ENCODE assay signal across 10 cellular contexts in the genomic region with DNA sequence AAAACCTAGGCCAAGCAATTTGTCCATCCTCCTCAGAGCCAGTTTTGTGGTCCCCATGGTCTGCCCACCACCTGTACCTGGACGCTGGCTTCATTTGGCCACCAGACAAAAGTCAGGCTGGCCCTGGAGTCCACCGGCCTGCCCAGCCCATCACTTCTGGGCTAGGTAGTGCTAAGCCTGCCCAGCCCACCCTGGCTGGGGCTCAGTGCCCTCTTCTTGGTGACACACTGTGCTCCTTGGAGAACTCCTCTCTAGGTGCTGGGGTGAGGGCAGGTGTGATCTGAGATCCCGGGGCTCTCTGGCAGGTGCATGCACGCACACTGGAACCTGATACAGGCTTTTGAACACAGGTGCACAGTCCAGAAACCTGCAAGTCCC. TPM values are rescaled to one million over a fixed set of nuclear protein-coding genes. Genes with fewer than 3 reads are reported as not detected.
DNase-seq lines count a peak whose midpoint lies in the region; ATAC-seq, FAIRE-seq and TF ChIP-seq lines count a peak whose summit lies in the region.
"Had no signal": no experiment of that assay in that cellular context is flagged by ENCODE, and none has a peak within 500 bp of the region (broad histone marks: within the 10 kb centered on the region; RNA-seq: fewer than 3 reads in every experiment).

No MANE protein-coding gene starts in this region.

- H3K4me1 ChIP-seq in A673 (ENCODE audit: insufficient read depth, low read length, poor library complexity, severe bottlenecking) = peaks cover 9% of the 10 kb centered on the region
- peaks cover 13% of the 10 kb centered on the region for H3K4me1 ChIP-seq in GM12878 (ENCODE audit: control insufficient read depth, insufficient read depth, low read length)
- H3K4me1 ChIP-seq in mesenchymal stem cell (ENCODE audit: control insufficient read depth, insufficient read depth, low read depth, low read length) = peaks cover 24% of the 10 kb centered on the region

- H3K27ac ChIP-seq in A673 (ENCODE audit: low read depth, low read length, poor library complexity, severe bottlenecking) (peak overlapping the region; percentile 21), GM12878 (ENCODE audit: control insufficient read depth, insufficient read depth) (peak overlapping the region; percentile 89; the same call in 1 of the 2 replicates), mesenchymal stem cell (ENCODE audit: low read length, poor library complexity, severe bottlenecking) (no peak overlapping the region)
- H3K27ac ChIP-seq: HL-60 had no signal

- no peak overlapping the region for H2BK120ac ChIP-seq in mesenchymal stem cell (ENCODE audit: low read depth, low read length)

- 94% methylated on average over 4 of the region's 4 CpGs for WGBS in GM12878 (ENCODE audit: insufficient coverage, insufficient replicate concordance, low lambda C conversion rate, missing lambda C conversion rate)
- 93% methylated on average over 4 of the region's 4 CpGs for WGBS in mesenchymal stem cell

- no peak overlapping the region for H3K4ac ChIP-seq in mesenchymal stem cell (ENCODE audit: low read depth in 1 of 2, low read length in 2 of 2)

- POLR2A ChIA-PET in A673 (lab: Charles Lee; ENCODE audit: low non-redundant PET) (no interaction called here), GM12878 (lab: Charles Lee) (no interaction called here)

- no peak overlapping the region for H3K18ac ChIP-seq in mesenchymal stem cell (ENCODE audit: low read depth in 1 of 2, low read length in 2 of 2)

- no peak overlapping the region for H3K14ac ChIP-seq in mesenchymal stem cell (ENCODE audit: low read length in 2 of 2)

- no peak overlapping the region for H2AK5ac ChIP-seq in mesenchymal stem cell (ENCODE audit: low read length, severe bottlenecking)

- H3K4me3 ChIP-seq in A673 (ENCODE audit: low read depth, low read length, poor library complexity, severe bottlenecking) (no peak overlapping the region), GM12878 (peak overlapping the region; percentile 83), mesenchymal stem cell (ENCODE audit: insufficient read depth in 1 of 2, low read depth in 1 of 2, low read length in 2 of 2) (peak overlapping the region in 1 of 2 experiments; percentile 91)

- SMC1A ChIA-PET in GM12878 (lab: Charles Lee; ENCODE audit: uncharacterized antibody, unreplicated experiment) = interaction anchor here (1.4 to 2.5 kb wide), 2 partner anchors 13 to 15 kb away, joined by 5 to 11 read pairs; no protein-coding TSS in a partner anchor

- H2BK5ac ChIP-seq in mesenchymal stem cell (ENCODE audit: low read depth, low read length, poor library complexity, severe bottlenecking) = no peak overlapping the region

- H3K9me3 ChIP-seq in A673 (ENCODE audit: low read depth, low read length, poor library complexity, severe bottlenecking) (no peaks in the 10 kb centered on the region), GM12878 (replicated peaks; ENCODE audit: control insufficient read depth, insufficient read depth, low read length) (no peaks in the 10 kb centered on the region), mesenchymal stem cell (ENCODE audit: control insufficient read depth, low read length) (no peaks in the 10 kb centered on the region)

- peaks cover 5% of the 10 kb centered on the region for H3K79me1 ChIP-seq in mesenchymal stem cell (replicated peaks; ENCODE audit: low read length, poor library complexity, severe bottlenecking)

- ATAC-seq in GM12878 = peak; percentile 13
- no peak for ATAC-seq in HG02970 (IDR thresholded peaks at IDR 0.05; ENCODE audit: low FRiP score, unreplicated experiment)

- H4K20me1 ChIP-seq in GM12878 (ENCODE audit: control insufficient read depth, insufficient read depth) = no peaks in the 10 kb centered on the region

- H3K23ac ChIP-seq in mesenchymal stem cell (ENCODE audit: low read length in 2 of 2) = no peak overlapping the region

- peaks cover 29% of the 10 kb centered on the region for H3K79me2 ChIP-seq in GM12878 (ENCODE audit: control insufficient read depth, insufficient read depth, low read length)

- TF ChIP-seq CTCF in A673 (conservative IDR thresholded peaks at IDR 0.05; ENCODE audit: low read depth, low read length) = no peak
- no peak for TF ChIP-seq CTCF in GM13976 (IDR thresholded peaks at IDR 0.05; ENCODE audit: borderline replicate concordance, control extremely low read depth, extremely low read depth, insufficient read depth, missing control alignments)
- TF ChIP-seq CTCF in GM12878 (IDR thresholded peaks at IDR 0.05 in 2 of 3, conservative IDR thresholded peaks at IDR 0.05 in 1 of 3; ENCODE audit: control insufficient read depth in 2 of 3, extremely low read depth in 1 of 3, insufficient read depth in 1 of 3, low read depth in 3 of 3, low read length in 3 of 3) = no peak

- no peaks in the 10 kb centered on the region for H3K36me3 ChIP-seq in A673 (ENCODE audit: insufficient read depth, low read length, poor library complexity, severe bottlenecking)
- H3K36me3 ChIP-seq in GM12878 (ENCODE audit: control insufficient read depth in 2 of 2, insufficient read depth in 2 of 2, low read length in 1 of 2) = no peaks in the 10 kb centered on the region; a peak in 1 of 4 replicates
- peaks cover 9 to 28% of the 10 kb centered on the region in 2 experiments for H3K36me3 ChIP-seq in mesenchymal stem cell (ENCODE audit: control insufficient read depth in 1 of 2, insufficient read depth in 2 of 2, low read depth in 1 of 2, low read length in 2 of 2)

- H3K27me3 ChIP-seq in A673 (replicated peaks; ENCODE audit: insufficient read depth, low read depth, low read length, poor library complexity) = no peaks in the 10 kb centered on the region
- no peaks in the 10 kb centered on the region for H3K27me3 ChIP-seq in GM12878 (replicated peaks in 1 of 2; ENCODE audit: control insufficient read depth in 2 of 2, insufficient read depth in 2 of 2, low read length in 1 of 2)
- H3K27me3 ChIP-seq in mesenchymal stem cell (ENCODE audit: control insufficient read depth in 1 of 2, insufficient read depth in 1 of 2, low read length in 2 of 2) = no peaks in the 10 kb centered on the region

- no peak for TF ChIP-seq RAD21 in GM12878 (IDR thresholded peaks at IDR 0.05; ENCODE audit: insufficient read depth, low read depth, low read length)

- H2AFZ ChIP-seq in GM12878 (ENCODE audit: control insufficient read depth, low read depth, low read length) (no peak overlapping the region), mesenchymal stem cell (ENCODE audit: low read depth, low read length) (no peak overlapping the region)

- RAD21 ChIA-PET in GM12878 (lab: Charles Lee; ENCODE audit: unreplicated experiment) = no interaction called here

- DNase-seq in A673 (ENCODE audit: low spot score) (no peak), GM13976 (ENCODE audit: low spot score) (peak; percentile 26), GM12878 (ENCODE audit: low read depth, low spot score) (no peak), mesenchymal stem cell (no peak), LoVo (ENCODE audit: low spot score) (no peak), SW480 (ENCODE audit: low spot score) (no peak), HPDE6-E6E7 (ENCODE audit: extremely low spot score) (no peak)
- DNase-seq: dermis blood vessel endothelial cell had no signal

- in situ Hi-C loops in GM13976 (cut with MboI; ENCODE audit: low sequenced_read_pairs, unreplicated experiment) = no loop called here
- in situ Hi-C loops in GM12878 (cut with MboI) = no loop called here

- peak overlapping the region; percentile 96 for H3K9ac ChIP-seq in GM12878 (ENCODE audit: control insufficient read depth, insufficient read depth, low read length)
- H3K9ac ChIP-seq in mesenchymal stem cell (ENCODE audit: low read length) = peak overlapping the region; percentile 93

- no peak for FAIRE-seq in GM12878 (lab: Jason Lieb, UNC)

- H4K91ac ChIP-seq in mesenchymal stem cell (ENCODE audit: low read length) = peak overlapping the region; percentile 5

- CTCF ChIA-PET in A673 (lab: Charles Lee) = no interaction called here
- CTCF ChIA-PET in GM12878 (lab: Yijun Ruan, JAX) = interaction anchor here (0.9 to 4.0 kb wide), 3 partner anchors 14 to 22 kb away, joined by 3 to 42 read pairs (median 4); partner anchors contain the start of gene TYSND1

- BruUV-seq in A673 (replicated peaks; lab: Mats Ljungman, UMichigan) (no TSS peak), GM12878 (replicated peaks; lab: Mats Ljungman, UMichigan) (no TSS peak)

- H3K4me2 ChIP-seq in GM12878 (ENCODE audit: control insufficient read depth, insufficient read depth) (peak overlapping the region; percentile 97), mesenchymal stem cell (ENCODE audit: low read length, poor library complexity, severe bottlenecking) (no peak overlapping the region)

- no peak overlapping the region for H2BK12ac ChIP-seq in mesenchymal stem cell (ENCODE audit: low read length in 2 of 2)

- H2BK15ac ChIP-seq in mesenchymal stem cell (ENCODE audit: low read depth, poor library complexity, severe bottlenecking) = no peak overlapping the region

- intact Hi-C loops in A673 (cut with micrococcal nuclease; ENCODE audit: unreplicated experiment) = no loop called here
- intact Hi-C loops in GM12878 (cut with micrococcal nuclease; ENCODE audit: unreplicated experiment) = no loop called here

- peak overlapping the region; percentile 19 for H4K8ac ChIP-seq in mesenchymal stem cell (ENCODE audit: low read length)

- TF ChIP-seq POLR2A in GM12878 (IDR thresholded peaks at IDR 0.05; ENCODE audit: low read depth, low read length) = no peak

- no peak for TF ChIP-seq EP300 in GM12878 (IDR thresholded peaks at IDR 0.05; ENCODE audit: borderline replicate concordance in 1 of 2, control insufficient read depth in 1 of 2, low read depth in 2 of 2, low read length in 2 of 2)

RNA-seq across cellular contexts. Expression of gene AIFM2, which starts 1.1 kb away (rescaled TPM):
- total RNA-seq in A673 (2021) (4.3 and 5.7 TPM in 2 replicates), GM12878 (2014; rRNA removed) (13.7 and 14.6 TPM in 2 replicates), GM12878 (2014; rRNA removed; fragmentation: Illumina TruSeq; extraction: Trizol) (12.1 and 12.6 TPM in 2 replicates), GM12878 (2021) (20.4 and 20.5 TPM in 2 replicates)
- total RNA-seq in GM12878 (2013; cell fraction: nucleolus; rRNA removed) = 10.6 and 10.7 TPM in 2 replicates
- 6.9 TPM for polyA plus RNA-seq in GM12878 (2011; ENCODE audit: low read depth)
- polyA plus RNA-seq in GM12878 (2011; rRNA removed) (11.7 and 17.5 TPM in 2 replicates), GM12878 (2014; fragmentation: Illumina TruSeq; extraction: Trizol) (5.7 and 12.2 TPM in 2 replicates), GM12878 (2014; fragmentation: Nextera tagmentation; extraction: Ambion mirVana) (1 to 10 TPM; 4.5 to 8.0 TPM), GM12878 (2014; rRNA removed) (20.3 and 24.5 TPM in 2 replicates), GM12878 (2016; fragmentation: Nextera tagmentation; extraction: Ambion mirVana) (10 to 100 TPM; 26.8 to 30.8 TPM)
- polyA plus RNA-seq in GM12878 (2011; cell fraction: cytosol; rRNA removed) = 22.9 and 28.1 TPM in 2 replicates
- polyA plus RNA-seq in GM12878 (2011; cell fraction: nucleus; rRNA removed) = 16.8 and 18.6 TPM in 2 replicates
- polyA plus RNA-seq in GM12878 (2012) = 13.4 and 14.1 TPM in 2 replicates
- 10.3 and 17.0 TPM in 2 replicates for polyA minus RNA-seq in GM12878 (2011; rRNA and poly(A)+ RNA removed)
- 5.7 and 10.8 TPM in 2 replicates for polyA minus RNA-seq in GM12878 (2011; cell fraction: cytosol; rRNA and poly(A)+ RNA removed)
- 4.4 and 7.7 TPM in 2 replicates for polyA minus RNA-seq in GM12878 (2011; cell fraction: nucleus; rRNA and poly(A)+ RNA removed)
- 10.2 TPM for polyA plus RNA-seq in mesenchymal stem cell (2013, experiment 1 of 2)
- polyA plus RNA-seq in mesenchymal stem cell (2013, experiment 2 of 2) = 10.0 TPM

RNA-seq across cellular contexts. Expression of gene TYSND1, which starts 15.0 kb away (rescaled TPM):
- total RNA-seq in A673 (2021) (36.5 and 46.3 TPM in 2 replicates), GM12878 (2014; rRNA removed) (18.9 and 19.4 TPM in 2 replicates), GM12878 (2014; rRNA removed; fragmentation: Illumina TruSeq; extraction: Trizol) (8.1 and 8.7 TPM in 2 replicates), GM12878 (2021) (20.0 and 21.4 TPM in 2 replicates)
- total RNA-seq in GM12878 (2013; cell fraction: nucleolus; rRNA removed) = 14.2 and 15.7 TPM in 2 replicates
- polyA plus RNA-seq in GM12878 (2011; ENCODE audit: low read depth) = 5.0 TPM
- polyA plus RNA-seq in GM12878 (2011; rRNA removed) (3.5 and 5.6 TPM in 2 replicates), GM12878 (2014; fragmentation: Illumina TruSeq; extraction: Trizol) (4.7 and 8.6 TPM in 2 replicates), GM12878 (2014; fragmentation: Nextera tagmentation; extraction: Ambion mirVana) (1 to 10 TPM; 1.9 to 4.5 TPM), GM12878 (2014; rRNA removed) (16.7 and 17.4 TPM in 2 replicates), GM12878 (2016; fragmentation: Nextera tagmentation; extraction: Ambion mirVana) (10 to 100 TPM; 15.2 to 18.8 TPM)
- polyA plus RNA-seq in GM12878 (2011; cell fraction: cytosol; rRNA removed) = 6.1 and 8.6 TPM in 2 replicates
- polyA plus RNA-seq in GM12878 (2011; cell fraction: nucleus; rRNA removed) = 40.7 and 42.7 TPM in 2 replicates
- polyA plus RNA-seq in GM12878 (2012) = 7.3 and 9.9 TPM in 2 replicates
- 4.2 and 6.1 TPM in 2 replicates for polyA minus RNA-seq in GM12878 (2011; rRNA and poly(A)+ RNA removed)
- polyA minus RNA-seq in GM12878 (2011; cell fraction: cytosol; rRNA and poly(A)+ RNA removed) = 2.7 and 2.9 TPM in 2 replicates
- 8.0 and 12.7 TPM in 2 replicates for polyA minus RNA-seq in GM12878 (2011; cell fraction: nucleus; rRNA and poly(A)+ RNA removed)
- polyA plus RNA-seq in mesenchymal stem cell (2013, experiment 1 of 2) = 4.0 TPM
- 4.1 TPM for polyA plus RNA-seq in mesenchymal stem cell (2013, experiment 2 of 2)

RNA-seq across cellular contexts. Expression of gene SAR1A, which starts 38.8 kb away (rescaled TPM):
- total RNA-seq in A673 (2021) (200 and 215 TPM in 2 replicates), GM12878 (2014; rRNA removed) (45.4 and 60.3 TPM in 2 replicates), GM12878 (2014; rRNA removed; fragmentation: Illumina TruSeq; extraction: Trizol) (52.7 and 54.7 TPM in 2 replicates), GM12878 (2021) (77.3 and 81.3 TPM in 2 replicates)
- total RNA-seq in GM12878 (2013; cell fraction: nucleolus; rRNA removed) = 36.4 and 40.0 TPM in 2 replicates
- polyA plus RNA-seq in GM12878 (2011; ENCODE audit: low read depth) = 31.2 TPM
- polyA plus RNA-seq in GM12878 (2011; rRNA removed) (85.0 and 101 TPM in 2 replicates), GM12878 (2014; fragmentation: Illumina TruSeq; extraction: Trizol) (54.8 and 55.6 TPM in 2 replicates), GM12878 (2014; fragmentation: Nextera tagmentation; extraction: Ambion mirVana) (10 to 100 TPM; 69.4 to 81.1 TPM), GM12878 (2014; rRNA removed) (29.3 and 33.2 TPM in 2 replicates), GM12878 (2016; fragmentation: Nextera tagmentation; extraction: Ambion mirVana) (10 to 100 TPM; 58.0 to 62.2 TPM)
- polyA plus RNA-seq in GM12878 (2011; cell fraction: cytosol; rRNA removed) = 21.4 and 21.6 TPM in 2 replicates
- polyA plus RNA-seq in GM12878 (2011; cell fraction: nucleus; rRNA removed) = 17.8 and 20.3 TPM in 2 replicates
- polyA plus RNA-seq in GM12878 (2012) = 32.0 and 39.5 TPM in 2 replicates
- 40.6 and 76.1 TPM in 2 replicates for polyA minus RNA-seq in GM12878 (2011; rRNA and poly(A)+ RNA removed)
- polyA minus RNA-seq in GM12878 (2011; cell fraction: cytosol; rRNA and poly(A)+ RNA removed) = 18.6 and 25.1 TPM in 2 replicates
- 10.0 and 14.1 TPM in 2 replicates for polyA minus RNA-seq in GM12878 (2011; cell fraction: nucleus; rRNA and poly(A)+ RNA removed)
- polyA plus RNA-seq in mesenchymal stem cell (2013, experiment 1 of 2) = 103 TPM
- 104 TPM for polyA plus RNA-seq in mesenchymal stem cell (2013, experiment 2 of 2)
